8 cellular contexts compared by ENCODE assay signal in the genomic region with DNA sequence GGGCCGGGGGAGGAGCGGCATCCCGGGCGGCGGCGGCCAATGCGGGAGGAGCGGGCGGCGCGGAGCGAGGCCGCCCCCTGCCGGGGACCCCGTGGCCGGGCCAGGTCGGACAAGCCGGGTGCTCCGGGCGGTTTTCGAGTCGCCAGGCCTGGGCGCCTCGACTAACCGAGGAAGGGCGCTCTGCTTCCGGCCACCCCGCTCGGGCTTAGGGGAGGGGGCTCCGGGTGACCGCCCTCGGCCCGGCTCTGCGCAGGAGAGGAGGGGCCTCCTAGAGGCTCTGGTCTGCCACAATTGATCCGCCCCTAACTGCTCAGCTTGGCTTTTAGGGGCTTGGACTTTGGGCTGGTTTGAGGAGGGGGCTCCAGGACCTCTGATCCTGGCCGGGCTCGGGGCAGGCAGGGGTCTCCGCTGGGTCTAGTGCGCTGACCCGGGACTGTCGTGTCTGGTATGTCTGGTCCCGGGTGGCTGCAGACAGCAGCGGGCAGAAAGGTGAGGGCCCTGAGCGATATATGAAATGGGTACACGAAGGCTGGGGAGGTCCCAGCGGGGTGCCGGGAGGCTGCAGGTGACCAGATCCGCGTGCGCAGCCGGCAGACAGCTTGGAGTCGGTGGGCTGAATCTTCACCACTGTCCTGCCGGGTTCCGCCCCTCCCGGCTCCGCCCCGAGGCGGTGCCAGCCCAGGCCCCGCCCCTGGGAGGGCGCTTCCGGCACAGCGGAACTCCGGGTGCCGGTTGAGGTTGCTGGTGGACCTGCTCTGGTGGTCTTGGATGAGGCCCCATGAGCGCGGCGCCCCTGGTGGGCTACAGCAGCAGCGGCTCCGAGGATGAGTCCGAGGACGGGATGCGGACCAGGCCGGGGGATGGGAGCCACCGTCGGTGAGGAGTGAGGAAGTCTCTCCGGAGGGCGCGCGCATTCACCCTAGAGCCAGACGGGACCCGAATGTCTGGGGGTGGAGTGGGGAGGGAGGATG. TPM values are rescaled to one million over a fixed set of nuclear protein-coding genes. Genes with fewer than 3 reads are reported as not detected.
DNase-seq lines count a peak whose midpoint lies in the region; ATAC-seq lines count a peak whose summit lies in the region.

A gene with protein sequence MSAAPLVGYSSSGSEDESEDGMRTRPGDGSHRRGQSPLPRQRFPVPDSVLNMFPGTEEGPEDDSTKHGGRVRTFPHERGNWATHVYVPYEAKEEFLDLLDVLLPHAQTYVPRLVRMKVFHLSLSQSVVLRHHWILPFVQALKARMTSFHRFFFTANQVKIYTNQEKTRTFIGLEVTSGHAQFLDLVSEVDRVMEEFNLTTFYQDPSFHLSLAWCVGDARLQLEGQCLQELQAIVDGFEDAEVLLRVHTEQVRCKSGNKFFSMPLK (plus strand): TSS at position 702 of the 971 bp plus-strand sequence. CDS start 77 bp downstream, at position 779.

- H3K27me3 ChIP-seq in BLaER1: no peaks in the 10 kb centered on the region
- no peaks in the 10 kb centered on the region for H3K27me3 ChIP-seq in ectodermal cell (ENCODE audit: control insufficient read depth, insufficient read depth, low read length, poor library complexity, severe bottlenecking)

- H3K4me1 ChIP-seq in BLaER1 (peaks cover 52% of the 10 kb centered on the region), ectodermal cell (ENCODE audit: control insufficient read depth, insufficient read depth, low read length) (peaks cover 10% of the 10 kb centered on the region)

- 0 to 1% methylated on average over 81 of the region's 81 CpGs for WGBS in ectodermal cell, 2 experiments

- H4K20me1 ChIP-seq in BLaER1: peaks cover 45% of the 10 kb centered on the region

- peak within 1 kb of the TSS; percentile 100 for H3K4me2 ChIP-seq in BLaER1

- H3K27ac ChIP-seq in BLaER1 (peak within 1 kb of the TSS; percentile 84), ectodermal cell (ENCODE audit: insufficient read depth, low read depth, low read length, poor library complexity, severe bottlenecking) (no peak within 1 kb of the TSS)

- DNase-seq in NCI-H69 (lab: John Stamatoyannopoulos, UW): peak; percentile 89
- DNase-seq in activated CD4-positive, alpha-beta T cell treated with anti-CD3 and anti-CD28 coated beads, Interleukin-2, amount 50 U/mL, for 48 hours: peak; percentile 79 to 82
- DNase-seq in lung microvascular endothelial cell (ENCODE audit: low read depth in 2 of 2): peak; percentile 80 to 85
- DNase-seq in stimulated activated CD8-positive, alpha-beta memory T cell treated with anti-CD3 and anti-CD28 coated beads, Interleukin-12 subunit alpha, Interleukin-12 subunit beta, amount 100 ng/mL, for 1 hour (ENCODE audit: low read depth): peak; percentile 61

- H3K4me3 ChIP-seq in BLaER1: peak within 1 kb of the TSS; percentile 75
- H3K4me3 ChIP-seq in ectodermal cell (ENCODE audit: insufficient read depth, low read depth, low read length): peak within 1 kb of the TSS; percentile 78

- peak within 1 kb of the TSS; percentile 86 for H3K9ac ChIP-seq in BLaER1

- ATAC-seq in GM19025 (IDR thresholded peaks at IDR 0.05; ENCODE audit: low read depth, unreplicated experiment) (peak; percentile 74), HG03280 (IDR thresholded peaks at IDR 0.05; ENCODE audit: unreplicated experiment) (peak; percentile 73)

- H3K9me3 ChIP-seq in BLaER1 (no peaks in the 10 kb centered on the region; the same call in 1 of the 2 replicates), ectodermal cell (ENCODE audit: control insufficient read depth, low read length) (no peaks in the 10 kb centered on the region)

- H3K36me3 ChIP-seq in BLaER1 (peaks cover 46% of the 10 kb centered on the region), ectodermal cell (ENCODE audit: control insufficient read depth, insufficient read depth, low read length) (peaks cover 7% of the 10 kb centered on the region)

RNA-seq across cellular contexts. Expression of the gene that starts here (rescaled TPM):
- polyA plus RNA-seq in ectodermal cell (2013, experiment 1 of 4): 73.0 TPM
- polyA plus RNA-seq in ectodermal cell (2013, experiment 2 of 4): 68.7 TPM
- 41.4 TPM for polyA plus RNA-seq in ectodermal cell (2013, experiment 3 of 4)
- 51.2 TPM for polyA plus RNA-seq in ectodermal cell (2013, experiment 4 of 4)
- 12.4 and 20.8 TPM in 2 replicates for total RNA-seq in lung microvascular endothelial cell
